11 cellular contexts compared by ENCODE assay signal in the genomic region with DNA sequence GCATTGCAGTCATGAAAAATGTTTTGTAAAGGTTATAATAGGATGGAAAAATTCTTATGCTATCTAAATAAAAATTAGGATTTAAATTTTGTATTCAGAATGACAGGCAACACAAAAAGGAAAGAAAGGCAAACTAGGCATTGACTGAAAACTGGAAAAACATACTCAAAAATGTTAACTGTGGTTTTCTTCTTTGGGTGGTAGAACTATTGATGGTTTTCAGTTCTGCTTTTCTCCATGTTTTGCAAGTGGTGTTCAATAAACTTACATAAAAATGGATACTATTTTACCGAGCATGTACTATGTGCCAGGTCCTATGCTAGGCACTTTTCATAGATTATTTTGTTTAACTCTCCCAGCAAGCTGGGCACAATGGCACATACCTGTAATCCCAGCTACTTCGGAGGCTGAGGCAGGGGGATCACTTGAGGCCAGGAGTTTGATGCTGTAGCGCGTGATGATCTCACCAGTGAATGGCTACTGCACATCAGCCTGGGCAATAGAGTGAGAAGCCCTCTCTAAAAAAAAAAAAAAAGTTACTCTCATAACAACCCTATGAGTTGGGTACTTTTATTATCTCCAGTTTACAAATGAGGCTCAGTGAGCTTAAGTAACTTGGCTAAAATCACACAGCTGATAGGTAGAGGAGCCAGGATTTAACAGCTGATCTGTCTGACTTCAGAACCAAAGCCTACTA. TPM values are rescaled to one million over a fixed set of nuclear protein-coding genes. Genes with fewer than 3 reads are reported as not detected.
A peak's percentile ranks its signal among the peaks of the same experiment; 100 is the strongest.
DNase-seq lines count a peak whose midpoint lies in the region; ATAC-seq and TF ChIP-seq lines count a peak whose summit lies in the region.
"Had no signal": no experiment of that assay in that cellular context is flagged by ENCODE, and none has a peak within 500 bp of the region (broad histone marks: within the 10 kb centered on the region; RNA-seq: fewer than 3 reads in every experiment).

No MANE protein-coding gene starts in this region.

- no peaks in the 10 kb centered on the region for H3K4me1 ChIP-seq in ascending aorta
- H3K4me1 ChIP-seq in effector memory CD4-positive, alpha-beta T cell (ENCODE audit: control insufficient read depth, insufficient read depth, low read length, poor library complexity, severe bottlenecking), result no peaks in the 10 kb centered on the region

- H3K27ac ChIP-seq in ascending aorta, result no peak overlapping the region
- no peak overlapping the region for H3K27ac ChIP-seq in effector memory CD4-positive, alpha-beta T cell (ENCODE audit: insufficient read depth, low read length, poor library complexity, severe bottlenecking)

- H3K36me3 ChIP-seq in ascending aorta, result no peaks in the 10 kb centered on the region
- no peaks in the 10 kb centered on the region for H3K36me3 ChIP-seq in effector memory CD4-positive, alpha-beta T cell (ENCODE audit: control insufficient read depth, insufficient read depth, low read length)

- H3K4me3 ChIP-seq in ascending aorta, result no peak overlapping the region
- no peak overlapping the region for H3K4me3 ChIP-seq in effector memory CD4-positive, alpha-beta T cell (ENCODE audit: insufficient read depth, low read depth, low read length, poor library complexity, severe bottlenecking)

- DNase-seq in GM13976 (ENCODE audit: low spot score) (peak; percentile 42), ascending aorta (ENCODE audit: low spot score in 2 of 2) (no peak), OCI-M1 (lab: John Stamatoyannopoulos, UW) (no peak), pons (ENCODE audit: low spot score) (no peak)
- DNase-seq in effector memory CD4-positive, alpha-beta T cell, result no peak
- DNase-seq: NCI-H146; stimulated activated CD4-positive, alpha-beta T cell treated with anti-CD3 and anti-CD28 coated beads, Interleukin-2, amount 100 ng/mL, for 24 hours; substantia nigra had no signal

- intact Hi-C loops in ascending aorta (cut with DNase I), result no loop called here

- ATAC-seq in GM19455 (IDR thresholded peaks at IDR 0.05; ENCODE audit: unreplicated experiment), result peak; percentile 74
- peak; percentile 85 for ATAC-seq in HG02884 (IDR thresholded peaks at IDR 0.05; ENCODE audit: unreplicated experiment)
- ATAC-seq in HG03565 (IDR thresholded peaks at IDR 0.05; ENCODE audit: unreplicated experiment), result peak; percentile 69

- TF ChIP-seq CTCF in GM13976 (IDR thresholded peaks at IDR 0.05; ENCODE audit: borderline replicate concordance, control extremely low read depth, extremely low read depth, insufficient read depth, missing control alignments) (no peak), ascending aorta (IDR thresholded peaks at IDR 0.05) (no peak)

- in situ Hi-C loops in GM13976 (cut with MboI; ENCODE audit: low sequenced_read_pairs, unreplicated experiment), result no loop called here

- no peaks in the 10 kb centered on the region for H3K9me3 ChIP-seq in ascending aorta
- no peaks in the 10 kb centered on the region for H3K9me3 ChIP-seq in effector memory CD4-positive, alpha-beta T cell (ENCODE audit: control insufficient read depth, low read length)

- no peaks in the 10 kb centered on the region for H3K27me3 ChIP-seq in ascending aorta
- H3K27me3 ChIP-seq in effector memory CD4-positive, alpha-beta T cell (replicated peaks; ENCODE audit: control insufficient read depth, insufficient read depth, low read length, poor library complexity, severe bottlenecking), result no peaks in the 10 kb centered on the region

RNA-seq across cellular contexts. Expression of gene TCP11L2, which starts 26.4 kb away (rescaled TPM):
- 16.0 TPM for total RNA-seq in ascending aorta

RNA-seq across cellular contexts. Expression of gene CKAP4, which starts 28.4 kb away (rescaled TPM):
- total RNA-seq in ascending aorta, result 116 TPM
